ENCODE assay signal across 9 cellular contexts in the genomic region with DNA sequence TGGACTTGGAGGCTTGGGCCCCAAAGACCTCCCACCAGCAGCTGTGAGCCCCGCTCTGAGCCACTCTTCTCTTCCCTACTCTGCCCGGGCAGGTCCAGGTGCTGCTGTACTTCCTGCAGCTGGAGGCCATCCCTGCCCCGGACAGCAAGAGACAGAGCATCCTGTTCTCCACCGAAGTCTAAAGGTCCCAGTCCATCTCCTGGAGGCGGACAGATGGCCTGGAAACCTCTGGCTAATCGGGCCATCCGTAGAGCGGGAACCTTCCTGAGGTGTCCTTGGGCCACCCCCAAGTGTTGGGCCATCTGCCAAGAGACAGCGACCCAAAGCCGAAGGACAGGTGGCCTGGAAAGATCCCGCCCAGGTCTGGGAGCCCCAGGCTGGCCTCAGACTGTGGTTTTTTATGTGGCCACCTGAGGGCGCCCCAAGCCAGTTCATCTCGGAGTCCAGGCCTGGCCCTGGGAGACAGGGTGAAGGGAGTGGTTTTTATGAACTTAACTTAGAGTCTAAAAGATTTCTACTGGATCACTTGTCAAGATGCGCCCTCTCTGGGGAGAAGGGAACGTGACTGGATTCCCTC.
DNase-seq lines count a peak whose midpoint lies in the region; ATAC-seq and TF ChIP-seq lines count a peak whose summit lies in the region.
"Had no signal": no experiment of that assay in that cellular context is flagged by ENCODE, and none has a peak within 500 bp of the region (broad histone marks: within the 10 kb centered on the region; RNA-seq: fewer than 3 reads in every experiment).

No MANE protein-coding gene starts in this region.

- intact Hi-C loops in Panc1 (cut with micrococcal nuclease; ENCODE audit: unreplicated experiment) (no loop called here), prostate gland (cut with DNase I) (loop anchor here (5.0 kb wide), 1 partner anchor 222 kb away; no protein-coding TSS in a partner anchor)

- CTCF ChIA-PET in Panc1 (lab: Charles Lee), result no interaction called here

- in situ Hi-C loops in Panc1 (cut with HindIII; ENCODE audit: low pct_unique_long_range_greater_than_20kb, low sequenced_read_pairs), result no loop called here

- ATAC-seq in Panc1, result no peak
- peak; percentile 13 for ATAC-seq in gastroesophageal sphincter
- ATAC-seq in GM19467 (IDR thresholded peaks at IDR 0.05; ENCODE audit: unreplicated experiment), result no peak

- H3K36me3 ChIP-seq in Panc1 (ENCODE audit: control insufficient read depth, insufficient read depth, low read length), result no peaks in the 10 kb centered on the region
- H3K36me3 ChIP-seq in gastroesophageal sphincter, result peaks cover 0 to 46% of the 10 kb centered on the region in 2 donors
- no peaks in the 10 kb centered on the region for H3K36me3 ChIP-seq in prostate gland

- POLR2A ChIA-PET in Panc1 (lab: Charles Lee), result no interaction called here

- H3K9me3 ChIP-seq in Panc1 (ENCODE audit: control insufficient read depth, insufficient read depth, low read depth, low read length) (no peaks in the 10 kb centered on the region), gastroesophageal sphincter (no peaks in the 10 kb centered on the region), prostate gland (no peaks in the 10 kb centered on the region)

- H3K4me1 ChIP-seq in Panc1 (ENCODE audit: control insufficient read depth, insufficient read depth, low read length) (no peaks in the 10 kb centered on the region), gastroesophageal sphincter (no peaks in the 10 kb centered on the region), prostate gland (replicated peaks) (no peaks in the 10 kb centered on the region)

- WGBS in gastroesophageal sphincter (ENCODE audit: low coverage in 1 of 2), 2 donors, result 0% methylated on average over 1 of the region's 15 CpGs; no CpG with 5 or more reads in 1 of the 2 donors
- 27% methylated on average over 15 of the region's 15 CpGs for WGBS in prostate gland

- TF ChIP-seq CTCF in Panc1 (IDR thresholded peaks at IDR 0.05), result peak; percentile 80
- TF ChIP-seq CTCF in gastroesophageal sphincter (IDR thresholded peaks at IDR 0.05), result peak in 3 of 4 experiments; percentile 67 to 70 (median 67)
- peak in 3 of 4 experiments; percentile 57 to 75 (median 74) for TF ChIP-seq CTCF in prostate gland (IDR thresholded peaks at IDR 0.05)

- DNase-seq in C1 segment of cervical spinal cord (lab: John Stamatoyannopoulos, UW) (peak in 9 of 14 donors; percentile 14 to 56 (median 26)), HCEC 1CT (peak; percentile 48), Panc1 (ENCODE audit: low read depth, low spot score) (no peak), prostate gland (ENCODE audit: low spot score) (peak; percentile 57), DMS79 (lab: John Stamatoyannopoulos, UW) (no peak)
- DNase-seq in activated effector memory CD4-positive, alpha-beta T cell treated with Interleukin-2 at 50 U/mL for 16 hours, result peak; percentile 24

- H3K27me3 ChIP-seq in Panc1 (ENCODE audit: control insufficient read depth, insufficient read depth, low read length) (no peaks in the 10 kb centered on the region), gastroesophageal sphincter (no peaks in the 10 kb centered on the region), prostate gland (replicated peaks; ENCODE audit: insufficient read depth) (no peaks in the 10 kb centered on the region)

- H3K4me3 ChIP-seq in Panc1 (ENCODE audit: low read depth in 2 of 2, low read length in 2 of 2) (no peak overlapping the region), gastroesophageal sphincter (no peak overlapping the region), prostate gland (no peak overlapping the region)
- H3K4me3 ChIP-seq: skin epidermis had no signal

- TF ChIP-seq EP300 in gastroesophageal sphincter (IDR thresholded peaks at IDR 0.05), result no peak

- TF ChIP-seq POLR2A in gastroesophageal sphincter (IDR thresholded peaks at IDR 0.05) (no peak), prostate gland (IDR thresholded peaks at IDR 0.05) (no peak)

- no peak overlapping the region for H3K27ac ChIP-seq in Panc1 (ENCODE audit: low read length)
- H3K27ac ChIP-seq in gastroesophageal sphincter, result peak overlapping the region in 3 of 4 donors; percentile 48 to 68 (median 48)
- H3K27ac ChIP-seq in prostate gland, result no peak overlapping the region

- BruUV-seq in Panc1 (replicated peaks; lab: Mats Ljungman, UMichigan), result no TSS peak

Comparison
In these comparisons a context has a peak if more than half of its experiments do, and no peak if none do; other contexts are left out.
1. DNase-seq: peak in C1 segment of cervical spinal cord (9 of 14), HCEC 1CT (single experiment), activated effector memory CD4-positive, alpha-beta T cell treated with Interleukin-2 at 50 U/mL for 16 hours (single experiment) and prostate gland (single experiment); none in Panc1 (single experiment) and DMS79 (single experiment).
2. H3K27ac ChIP-seq: peak in gastroesophageal sphincter (3 of 4); none in Panc1 (single experiment) and prostate gland (0 of 2).
3. Peak in every context shown above with its lines, with median percentiles within 50 percentile points of each other: CTCF ChIP-seq.